ENCODE assay signal across 15 cellular contexts in the genomic region with DNA sequence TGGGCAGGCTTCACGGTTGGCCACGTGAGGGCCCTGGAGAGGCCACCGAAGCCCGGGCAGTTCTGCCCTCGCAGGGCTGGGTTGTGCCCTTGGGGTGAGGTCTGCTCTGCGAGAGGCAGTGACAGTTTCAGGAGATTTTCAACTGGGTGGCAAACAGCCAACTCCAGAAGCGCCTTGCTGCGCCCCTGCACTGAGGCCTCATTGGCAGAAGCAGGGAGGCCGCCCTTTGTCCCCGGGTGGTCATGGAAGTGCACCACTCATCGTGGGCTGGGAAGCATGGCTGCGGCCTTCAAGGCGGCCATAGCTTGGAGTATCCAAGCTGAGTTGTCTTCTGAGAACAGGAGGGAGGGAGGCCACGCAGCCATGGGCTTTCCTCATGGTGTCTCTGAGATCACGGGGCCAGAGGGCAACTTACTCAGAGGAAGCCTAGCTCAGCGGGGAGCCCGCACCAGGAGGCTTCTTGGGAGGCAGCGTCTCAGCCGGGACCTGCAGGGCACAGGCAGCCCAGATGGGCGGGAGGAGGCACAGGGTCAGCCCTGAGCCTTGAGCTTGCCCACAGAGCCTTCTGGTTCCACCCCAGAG. TPM values are rescaled to one million over a fixed set of nuclear protein-coding genes. Genes with fewer than 3 reads are reported as not detected.
DNase-seq lines count a peak whose midpoint lies in the region; ATAC-seq and TF ChIP-seq lines count a peak whose summit lies in the region.
"Had no signal": no experiment of that assay in that cellular context is flagged by ENCODE, and none has a peak within 500 bp of the region (broad histone marks: within the 10 kb centered on the region; RNA-seq: fewer than 3 reads in every experiment).

No MANE protein-coding gene starts in this region.

- no peak for ATAC-seq in GM18505 (IDR thresholded peaks at IDR 0.05; ENCODE audit: unreplicated experiment)

- intact Hi-C loops in A673 (cut with micrococcal nuclease; ENCODE audit: unreplicated experiment), result no loop called here

- no peaks in the 10 kb centered on the region for H4K20me1 ChIP-seq in SK-N-SH (ENCODE audit: insufficient read depth)

- BruUV-seq in A673 (replicated peaks; lab: Mats Ljungman, UMichigan), result no TSS peak

- peak; percentile 39 for DNase-seq in A673 (ENCODE audit: low spot score)
- DNase-seq in SK-N-SH, result peak; percentile 75
- peak; percentile 10 for DNase-seq in foreskin melanocyte
- no peak for DNase-seq in activated gamma-delta T cell (lab: John Stamatoyannopoulos, UW)
- DNase-seq in globus pallidus (ENCODE audit: low spot score), result no peak
- DNase-seq: activated CD4-positive, CD25-positive, alpha-beta regulatory T cell treated with anti-CD3 and anti-CD28 coated beads, Interleukin-2, amount 50 U/mL, for 72 hours; erythroblast; GM23248; mesendoderm; NCI-H2081; pancreas; stimulated activated CD4-positive, alpha-beta T cell treated with anti-CD3 and anti-CD28 coated beads, Interleukin-2, amount 100 ng/mL, for 24 hours had no signal

- no peaks in the 10 kb centered on the region for H3K9me2 ChIP-seq in SK-N-SH

- H3K9me3 ChIP-seq in A673 (ENCODE audit: low read depth, low read length, poor library complexity, severe bottlenecking) (no peaks in the 10 kb centered on the region), SK-N-SH (no peaks in the 10 kb centered on the region)
- H3K9me3 ChIP-seq: pancreas had no signal

- H3K9ac ChIP-seq in SK-N-SH, result no peak overlapping the region
- H3K9ac ChIP-seq: GM23248 had no signal

- H3K4me3 ChIP-seq in A673 (ENCODE audit: low read depth, low read length, poor library complexity, severe bottlenecking) (no peak overlapping the region), SK-N-SH (ENCODE audit: low read depth in 2 of 2, low read length in 1 of 2) (no peak overlapping the region)
- H3K4me3 ChIP-seq: cardiac muscle cell, GM23248, pancreas had no signal

- CTCF ChIA-PET in A673 (lab: Charles Lee) (interaction anchor here (1.1 kb wide), 1 partner anchor 65 kb away, joined by 5 read pairs; no protein-coding TSS in a partner anchor), SK-N-SH (lab: Yijun Ruan, JAX) (interaction anchor here (0.7 to 3.8 kb wide), 9 partner anchors 8 to 94 kb away, joined by 3 to 31 read pairs (median 5); no protein-coding TSS in a partner anchor)

- H3F3A ChIP-seq in SK-N-SH (replicated peaks; ENCODE audit: insufficient read depth), result no peaks in the 10 kb centered on the region

- H2AFZ ChIP-seq in SK-N-SH (ENCODE audit: low read depth), result no peak overlapping the region
- H2AFZ ChIP-seq: GM23248 had no signal

- no peak for TF ChIP-seq RAD21 in SK-N-SH (IDR thresholded peaks at IDR 0.05; ENCODE audit: low read length)

- H3K79me2 ChIP-seq in SK-N-SH (ENCODE audit: insufficient read depth), result no peaks in the 10 kb centered on the region

- peak overlapping the region; percentile 57 for H3K27ac ChIP-seq in A673 (ENCODE audit: low read depth, low read length, poor library complexity, severe bottlenecking)
- H3K27ac ChIP-seq in SK-N-SH (ENCODE audit: low read depth in 2 of 2, low read length in 1 of 2), result peak overlapping the region in 1 of 2 experiments; percentile 44; a peak in 2 of 4 replicates
- H3K27ac ChIP-seq: cardiac muscle cell, GM23248, pancreas had no signal

- no peak for TF ChIP-seq EP300 in SK-N-SH (IDR thresholded peaks at IDR 0.05; ENCODE audit: borderline replicate concordance in 1 of 2, low read depth in 1 of 2, low read length in 1 of 2)

- H3K27me3 ChIP-seq in A673 (replicated peaks; ENCODE audit: insufficient read depth, low read depth, low read length, poor library complexity) (no peaks in the 10 kb centered on the region), SK-N-SH (ENCODE audit: insufficient read depth) (no peaks in the 10 kb centered on the region)
- H3K27me3 ChIP-seq: cardiac muscle cell, pancreas had no signal

- POLR2A ChIA-PET in A673 (lab: Charles Lee; ENCODE audit: low non-redundant PET), result interaction anchor here (0.6 kb wide), 2 partner anchors 68 to 857 kb away, joined by 3 read pairs; no protein-coding TSS in a partner anchor
- POLR2A ChIA-PET in SK-N-SH (lab: Yijun Ruan, JAX), result no interaction called here

- no peak overlapping the region for H3K4me2 ChIP-seq in SK-N-SH

- 81% methylated on average over 6 of the region's 20 CpGs for WGBS in SK-N-SH (ENCODE audit: low lambda C conversion rate)

- TF ChIP-seq POLR2A in GM18505 (IDR thresholded peaks at IDR 0.05; ENCODE audit: borderline replicate concordance, extremely low read depth, insufficient read depth, insufficient read length), result no peak

- TF ChIP-seq CTCF in A673 (conservative IDR thresholded peaks at IDR 0.05; ENCODE audit: low read depth, low read length) (no peak), SK-N-SH (IDR thresholded peaks at IDR 0.05) (no peak)

- H3K4me1 ChIP-seq in A673 (ENCODE audit: insufficient read depth, low read length, poor library complexity, severe bottlenecking) (no peaks in the 10 kb centered on the region), SK-N-SH (ENCODE audit: control insufficient read depth in 1 of 2, insufficient read depth in 2 of 2, low read depth in 1 of 2, low read length in 1 of 2) (peaks cover 0 to 13% of the 10 kb centered on the region in 2 experiments; a peak in 1 of 4 replicates)
- H3K4me1 ChIP-seq: pancreas had no signal

- H3K36me3 ChIP-seq in A673 (ENCODE audit: insufficient read depth, low read length, poor library complexity, severe bottlenecking) (peaks cover 60% of the 10 kb centered on the region), SK-N-SH (replicated peaks in 1 of 2; ENCODE audit: control insufficient read depth in 1 of 2, insufficient read depth in 2 of 2, low read length in 1 of 2) (peaks cover 3 to 53% of the 10 kb centered on the region in 2 experiments)

TF ChIP-seq in SK-N-SH, 30 proteins besides CTCF, POLR2A, EP300 and RAD21:
- no peak for TF ChIP-seq EZH2phosphoT487 (IDR thresholded peaks at IDR 0.05; ENCODE audit: borderline replicate concordance, low read depth)
- TF ChIP-seq CHD2 (IDR thresholded peaks at IDR 0.05; ENCODE audit: low read length, partially characterized antibody), result no peak
- no peak for TF ChIP-seq FOXJ3 (CRISPR knock-in tag; IDR thresholded peaks at IDR 0.05)
- TF ChIP-seq POLR2AphosphoS5 (IDR thresholded peaks at IDR 0.05; ENCODE audit: low read depth, low read length), result no peak
- no peak for TF ChIP-seq FOSL2 (IDR thresholded peaks at IDR 0.05; ENCODE audit: borderline replicate concordance, low read depth)
- TF ChIP-seq JUND (IDR thresholded peaks at IDR 0.05), result no peak
- TF ChIP-seq GABPA (IDR thresholded peaks at IDR 0.05; ENCODE audit: low read depth), result no peak
- TF ChIP-seq NRF1 (IDR thresholded peaks at IDR 0.05; ENCODE audit: low read depth, low read length), result no peak
TF ChIP-seq in SK-N-SH: peak in this region for 0.

RNA-seq across cellular contexts. Expression of a gene that starts 14.8 kb away (rescaled TPM):
- 73.7 and 75.9 TPM in 2 replicates for total RNA-seq in A673 (2021)
- polyA plus RNA-seq in SK-N-SH (2012; rRNA removed), result 128 and 151 TPM in 2 replicates
- polyA plus RNA-seq in SK-N-SH (2012; cell fraction: cytosol; rRNA removed), result 82.0 and 106 TPM in 2 replicates
- 251 and 261 TPM in 2 replicates for polyA plus RNA-seq in SK-N-SH (2012; cell fraction: nucleus; rRNA removed)

RNA-seq across cellular contexts. Expression of a gene that starts 15.3 kb away (rescaled TPM):
- 186 and 187 TPM in 2 replicates for total RNA-seq in A673 (2021)
- 35.0 and 55.8 TPM in 2 replicates for polyA plus RNA-seq in SK-N-SH (2012; rRNA removed)
- polyA plus RNA-seq in SK-N-SH (2012; cell fraction: cytosol; rRNA removed), result 18.7 and 29.3 TPM in 2 replicates
- 271 and 351 TPM in 2 replicates for polyA plus RNA-seq in SK-N-SH (2012; cell fraction: nucleus; rRNA removed)

RNA-seq across cellular contexts. Expression of a gene that starts 27.8 kb away (rescaled TPM):
- 15.1 and 16.3 TPM in 2 replicates for total RNA-seq in A673 (2021)
- 16.0 and 18.1 TPM in 2 replicates for polyA plus RNA-seq in SK-N-SH (2012; rRNA removed)
- 1.4 and 2.7 TPM in 2 replicates for polyA plus RNA-seq in SK-N-SH (2012; cell fraction: cytosol; rRNA removed)
- polyA plus RNA-seq in SK-N-SH (2012; cell fraction: nucleus; rRNA removed), result 255 and 564 TPM in 2 replicates
- total RNA-seq: GM23248 had no signal
- polyA plus RNA-seq: GM23248 had no signal

RNA-seq across cellular contexts. Expression of a gene that starts 34.9 kb away (rescaled TPM):
- total RNA-seq in A673 (2021), result 0.73 TPM in 1 of 2 replicates, not detected in the other
- 0.76 and 0.88 TPM in 2 replicates for polyA plus RNA-seq in SK-N-SH (2012; rRNA removed)
- 0.58 and 0.66 TPM in 2 replicates for polyA plus RNA-seq in SK-N-SH (2012; cell fraction: cytosol; rRNA removed)
- polyA plus RNA-seq in SK-N-SH (2012; cell fraction: nucleus; rRNA removed), result 0.75 and 1.8 TPM in 2 replicates
- total RNA-seq: activated T-helper 1 cell treated with anti-CD3 and anti-CD28 coated beads, Interleukin-12 subunit alpha, Interleukin-12 subunit beta, Interleukin-2, Interleukin-4 antibody, amounts not matched to agents 30 ng/mL and 10 ng/mL and 1 ng/mL, durations not matched to agents 14 hours and 24 hours and 36 hours; GM23248 had no signal
- polyA plus RNA-seq: GM23248 had no signal

RNA-seq across cellular contexts. Expression of a gene that starts 57.6 kb away (rescaled TPM):
- total RNA-seq in A673 (2021), result 71.2 and 78.8 TPM in 2 replicates
- polyA plus RNA-seq in SK-N-SH (2012; rRNA removed), result 3.6 and 5.0 TPM in 2 replicates
- 2.7 and 4.2 TPM in 2 replicates for polyA plus RNA-seq in SK-N-SH (2012; cell fraction: cytosol; rRNA removed)
- 22.3 and 42.9 TPM in 2 replicates for polyA plus RNA-seq in SK-N-SH (2012; cell fraction: nucleus; rRNA removed)

Comparison
In these comparisons a context has a peak if more than half of its experiments do, and no peak if none do; other contexts are left out.
1. DNase-seq: peak in A673 (single experiment), SK-N-SH (single experiment) and foreskin melanocyte (single experiment); none in activated gamma-delta T cell (single experiment) and globus pallidus (single experiment).